ENCODE assay signal across 9 cellular contexts in genomic region chr3:167691366-167691765, GRCh38. TPM values are rescaled to one million over a fixed set of nuclear protein-coding genes. Genes with fewer than 3 reads are reported as not detected.
DNase-seq lines count a peak whose midpoint lies in the region; ATAC-seq and TF ChIP-seq lines count a peak whose summit lies in the region.
"Had no signal": no experiment of that assay in that cellular context is flagged by ENCODE, and none has a peak within 500 bp of the region (broad histone marks: within the 10 kb centered on the region; RNA-seq: fewer than 3 reads in every experiment).

No MANE protein-coding gene starts in this region.

- H3K9me3 ChIP-seq in Loucy (ENCODE audit: insufficient read depth, low read depth, low read length) = no peaks in the 10 kb centered on the region
- H3K9me3 ChIP-seq in tibial artery = no peaks in the 10 kb centered on the region
- H3K9me3 ChIP-seq in upper lobe of left lung = no peaks in the 10 kb centered on the region

- H4K20me1 ChIP-seq in Loucy (ENCODE audit: insufficient read depth, low read length, poor library complexity, severe bottlenecking) = peaks cover 12% of the 10 kb centered on the region

- peak overlapping the region; percentile 27 for H3K4me3 ChIP-seq in Loucy (ENCODE audit: low read length, poor library complexity, severe bottlenecking)
- H3K4me3 ChIP-seq in tibial artery = no peak overlapping the region
- H3K4me3 ChIP-seq in upper lobe of left lung = no peak overlapping the region
- H3K4me3 ChIP-seq: cardiac muscle cell had no signal

- H3K36me3 ChIP-seq in Loucy (ENCODE audit: insufficient read depth, low read length) = peaks cover 55% of the 10 kb centered on the region
- H3K36me3 ChIP-seq in tibial artery = peaks cover 14 to 45% (median 18%) of the 10 kb centered on the region in 3 donors
- H3K36me3 ChIP-seq in upper lobe of left lung = peaks cover 0 to 73% (median 18%) of the 10 kb centered on the region in 4 donors

- H3K27ac ChIP-seq in tibial artery (no peak overlapping the region), upper lobe of left lung (no peak overlapping the region)
- H3K27ac ChIP-seq: cardiac muscle cell had no signal

- peaks cover 19% of the 10 kb centered on the region for H3K4me1 Mint-ChIP-seq in central memory CD8-positive, alpha-beta T cell

- H3K9me3 Mint-ChIP-seq in central memory CD8-positive, alpha-beta T cell = no peaks in the 10 kb centered on the region

- peak overlapping the region; percentile 62 for H3K27ac Mint-ChIP-seq in central memory CD8-positive, alpha-beta T cell (ENCODE audit: low read depth)

- H3K4me2 ChIP-seq in Loucy (ENCODE audit: low read depth, low read length, poor library complexity, severe bottlenecking) = peak overlapping the region; percentile 50

- ATAC-seq in GM18502 (IDR thresholded peaks at IDR 0.05; ENCODE audit: poor library complexity, unreplicated experiment) (peak; percentile 100), GM21717 (IDR thresholded peaks at IDR 0.05; ENCODE audit: unreplicated experiment) (peak; percentile 100), upper lobe of left lung (ENCODE audit: low FRiP score in 2 of 2) (no peak)
- ATAC-seq in central memory CD8-positive, alpha-beta T cell (replicated peaks; ENCODE audit: extremely low read depth, poor library complexity, severe bottlenecking) = peak; percentile 94

- no peak for TF ChIP-seq EP300 in upper lobe of left lung (IDR thresholded peaks at IDR 0.05)

- H3K27me3 ChIP-seq in Loucy (ENCODE audit: insufficient read depth, low read length, poor library complexity, severe bottlenecking) = no peaks in the 10 kb centered on the region
- H3K27me3 ChIP-seq in tibial artery = no peaks in the 10 kb centered on the region
- H3K27me3 ChIP-seq in upper lobe of left lung = no peaks in the 10 kb centered on the region
- H3K27me3 ChIP-seq: cardiac muscle cell had no signal

- intact Hi-C loops in tibial artery (cut with DNase I; ENCODE audit: low total_unique reads) = no loop called here

- H3K9ac ChIP-seq in Loucy (ENCODE audit: low read depth, low read length, poor library complexity, severe bottlenecking) = no peak overlapping the region

- no peak for TF ChIP-seq CTCF in Loucy (conservative IDR thresholded peaks at IDR 0.05; ENCODE audit: low read length)
- TF ChIP-seq CTCF in tibial artery (IDR thresholded peaks at IDR 0.05) = no peak
- TF ChIP-seq CTCF in upper lobe of left lung (IDR thresholded peaks at IDR 0.05) = no peak

- H3K9me2 ChIP-seq in Loucy (replicated peaks; ENCODE audit: low read depth, low read length) = no peaks in the 10 kb centered on the region

- no peak overlapping the region for H2AFZ ChIP-seq in Loucy (ENCODE audit: low read length)

- no peak for TF ChIP-seq POLR2A in upper lobe of left lung (IDR thresholded peaks at IDR 0.05)

- H3K27me3 Mint-ChIP-seq in central memory CD8-positive, alpha-beta T cell = no peaks in the 10 kb centered on the region

- 67 to 69% methylated on average over 3 of the region's 3 CpGs for WGBS in upper lobe of left lung, 2 donors

- H3K4me3 Mint-ChIP-seq in central memory CD8-positive, alpha-beta T cell = no peak overlapping the region

- peaks cover 33% of the 10 kb centered on the region for H3K36me3 Mint-ChIP-seq in central memory CD8-positive, alpha-beta T cell (ENCODE audit: insufficient read depth)

- H3K79me2 ChIP-seq in Loucy (ENCODE audit: insufficient read depth, low read length) = no peaks in the 10 kb centered on the region

- H3K4me1 ChIP-seq in Loucy (ENCODE audit: insufficient read depth, low read length, poor library complexity, severe bottlenecking) (peaks cover 37% of the 10 kb centered on the region), tibial artery (no peaks in the 10 kb centered on the region), upper lobe of left lung (no peaks in the 10 kb centered on the region)

- peak in 1 of 2 donors; percentile 28 for DNase-seq in central memory CD8-positive, alpha-beta T cell (ENCODE audit: low spot score in 2 of 2)
- DNase-seq in NCI-H2081 treated with DMSO at 0.1 percent for 48 hours (lab: John Stamatoyannopoulos, UW) (no peak), tibial artery (no peak), upper lobe of left lung (no peak), NCI-H2081 (lab: John Stamatoyannopoulos, UW) (no peak)

- peaks cover 9% of the 10 kb centered on the region for H3F3A ChIP-seq in Loucy (ENCODE audit: low read depth)

RNA-seq across cellular contexts. Expression of gene WDR49, which starts 37.6 kb away (rescaled TPM):
- total RNA-seq in upper lobe of left lung = 10 to 100 TPM in 4 of 6 donors, 1 to 10 TPM in 2; 2.6 to 37.3 (median 11.8) TPM

RNA-seq across cellular contexts. Expression of gene PDCD10, which starts 43.3 kb away (rescaled TPM):
- 100 to 1,000 TPM in 1 of 6 donors, 10 to 100 TPM in 5; 38.8 to 115 (median 55.9) TPM for total RNA-seq in upper lobe of left lung

RNA-seq across cellular contexts. Expression of gene SERPINI1, which starts 44.2 kb away (rescaled TPM):
- 1 to 10 TPM in 5 of 6 donors, under 1 TPM in 1; 0.89 to 7.9 (median 4.5) TPM for total RNA-seq in upper lobe of left lung

Comparison
In these comparisons a context has a peak if more than half of its experiments do, and no peak if none do; other contexts are left out.
1. ATAC-seq: peak in GM18502 (single experiment), GM21717 (single experiment) and central memory CD8-positive, alpha-beta T cell (single experiment); none in upper lobe of left lung (0 of 2).